In the genomic region with DNA sequence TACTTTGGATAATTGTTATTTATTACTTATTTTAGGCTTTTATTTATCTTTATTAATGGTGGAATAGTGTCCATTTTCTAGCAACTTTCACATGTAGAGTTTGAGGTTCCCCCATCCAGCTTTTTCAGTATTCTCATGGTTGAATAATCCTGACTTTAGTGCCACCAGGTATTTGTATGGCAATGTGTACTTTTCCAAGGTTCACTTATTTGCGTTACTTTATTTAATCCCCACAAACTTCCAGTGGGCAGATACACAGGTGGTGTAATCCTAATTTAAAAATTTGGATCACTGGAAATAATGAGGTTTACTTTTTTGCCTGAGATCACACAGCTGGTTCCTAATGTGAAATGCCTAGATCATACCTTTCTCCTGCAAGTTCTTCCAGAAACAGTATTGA, we compare ENCODE assay signal across 2 cellular contexts.
TF ChIP-seq lines count a peak whose summit lies in the region.

No MANE protein-coding gene starts in this region.

TF ChIP-seq in liver, 16 proteins besides CTCF, POLR2A, EP300 and RAD21:
- TF ChIP-seq EGR1 (IDR thresholded peaks at IDR 0.05; ENCODE audit: low read depth in 2 of 2) (peak in 1 of 2 donors; percentile 40), SP1 (IDR thresholded peaks at IDR 0.05) (no peak), FOXA2 (IDR thresholded peaks at IDR 0.05) (no peak), HNF4A (conservative IDR thresholded peaks at IDR 0.05) (peak in 1 of 2 donors; percentile 49), REST (IDR thresholded peaks at IDR 0.05) (no peak), TAF1 (conservative IDR thresholded peaks at IDR 0.05) (no peak), JUND (IDR thresholded peaks at IDR 0.05) (no peak), HNF4G (IDR thresholded peaks at IDR 0.05) (no peak), YY1 (IDR thresholded peaks at IDR 0.05) (peak; percentile 15), RXRA (IDR thresholded peaks at IDR 0.05) (no peak), FOXA1 (IDR thresholded peaks at IDR 0.05) (no peak), NR2F2 (IDR thresholded peaks at IDR 0.05) (no peak), GABPA (IDR thresholded peaks at IDR 0.05 in 1 of 2, conservative IDR thresholded peaks at IDR 0.05 in 1 of 2) (no peak), ATF3 (IDR thresholded peaks at IDR 0.05) (no peak), ZBTB33 (IDR thresholded peaks at IDR 0.05) (peak; percentile 27)
- TF ChIP-seq, protein P1, sequence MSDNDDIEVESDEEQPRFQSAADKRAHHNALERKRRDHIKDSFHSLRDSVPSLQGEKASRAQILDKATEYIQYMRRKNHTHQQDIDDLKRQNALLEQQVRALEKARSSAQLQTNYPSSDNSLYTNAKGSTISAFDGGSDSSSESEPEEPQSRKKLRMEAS (IDR thresholded peaks at IDR 0.05) = peak; percentile 11
TF ChIP-seq in liver: peak in this region for 5.

TF ChIP-seq in HepG2, 621 proteins besides CTCF, POLR2A, EP300 and RAD21:
- no peak for TF ChIP-seq SIN3A (IDR thresholded peaks at IDR 0.05; ENCODE audit: borderline replicate concordance, low read depth, low read length)
- no peak for TF ChIP-seq ZKSCAN8 (CRISPR knock-in tag; IDR thresholded peaks at IDR 0.05; ENCODE audit: borderline replicate concordance)
- TF ChIP-seq KLF13 (CRISPR knock-in tag; IDR thresholded peaks at IDR 0.05) = no peak
- no peak for TF ChIP-seq NFE2L2 (IDR thresholded peaks at IDR 0.05; ENCODE audit: low read length)
- no peak for TF ChIP-seq SRF (IDR thresholded peaks at IDR 0.05; ENCODE audit: low read depth, low read length)
- no peak for TF ChIP-seq ZNF747 (CRISPR knock-in tag; IDR thresholded peaks at IDR 0.05; ENCODE audit: borderline replicate concordance)
- no peak for TF ChIP-seq ZZZ3 (CRISPR knock-in tag; IDR thresholded peaks at IDR 0.05; ENCODE audit: borderline replicate concordance)
- no peak for TF ChIP-seq ZNF569 (CRISPR knock-in tag; IDR thresholded peaks at IDR 0.05; ENCODE audit: borderline replicate concordance)
- TF ChIP-seq PHF8 (CRISPR knock-in tag; IDR thresholded peaks at IDR 0.05) = no peak
- TF ChIP-seq ATF7 (IDR thresholded peaks at IDR 0.05) = no peak
- no peak for TF ChIP-seq ATF7 (CRISPR knock-in tag; IDR thresholded peaks at IDR 0.05)
- TF ChIP-seq CENPT (CRISPR knock-in tag; IDR thresholded peaks at IDR 0.05; ENCODE audit: low read depth) = no peak
- TF ChIP-seq NFYB (CRISPR knock-in tag; IDR thresholded peaks at IDR 0.05) = no peak
- no peak for TF ChIP-seq MYNN (CRISPR knock-in tag; IDR thresholded peaks at IDR 0.05; ENCODE audit: low read depth)
